Comparison of ENCODE assay signal across 14 cellular contexts in the genomic region with DNA sequence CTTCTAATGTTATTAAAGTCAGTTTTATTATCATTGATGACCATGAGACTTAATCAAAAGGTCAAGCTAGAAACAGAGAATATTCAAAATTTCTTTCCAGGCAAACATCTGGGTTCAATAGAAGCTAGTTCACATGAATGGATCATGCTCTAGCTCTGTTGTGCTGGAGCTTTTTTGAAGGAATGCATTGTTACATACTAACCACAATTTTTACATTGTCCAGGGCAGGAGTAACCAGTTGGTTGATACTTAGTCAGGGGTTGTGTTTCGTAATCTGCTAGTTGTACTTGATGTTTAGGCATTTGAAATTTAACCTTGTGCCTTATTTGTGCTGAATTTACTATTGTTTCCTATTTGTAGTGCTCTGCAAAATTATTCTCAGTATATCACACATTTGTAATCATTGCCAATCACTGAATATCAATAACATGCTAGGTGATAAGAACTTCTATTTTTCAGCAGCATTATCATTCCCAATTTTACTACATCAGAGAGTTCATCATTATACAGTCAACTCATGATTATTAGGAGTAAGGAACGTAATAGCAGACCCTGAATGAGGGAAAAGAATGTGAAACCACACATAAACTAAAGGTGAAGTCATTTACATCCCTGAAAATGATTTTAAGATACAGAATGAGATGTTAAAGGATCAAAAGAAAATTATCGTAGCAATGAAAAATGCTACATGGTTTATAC. TPM values are rescaled to one million over a fixed set of nuclear protein-coding genes. Genes with fewer than 3 reads are reported as not detected.
DNase-seq lines count a peak whose midpoint lies in the region; ATAC-seq and TF ChIP-seq lines count a peak whose summit lies in the region.
"Had no signal": no experiment of that assay in that cellular context is flagged by ENCODE, and none has a peak within 500 bp of the region (broad histone marks: within the 10 kb centered on the region; RNA-seq: fewer than 3 reads in every experiment).

No MANE protein-coding gene starts in this region.

- H3K27me3 Mint-ChIP-seq in HFFc6 (ENCODE audit: insufficient read depth), result peaks cover under 1% of the 10 kb centered on the region; the same call in 1 of the 2 replicates
- H3K27me3 Mint-ChIP-seq in CD4-positive, alpha-beta T cell, result no peaks in the 10 kb centered on the region

- peaks cover 25% of the 10 kb centered on the region for H3K36me3 Mint-ChIP-seq in HFFc6 (ENCODE audit: low read depth)
- H3K36me3 Mint-ChIP-seq in CD4-positive, alpha-beta T cell (ENCODE audit: low read depth), result no peaks in the 10 kb centered on the region

- POLR2A ChIA-PET in CD4-positive, alpha-beta T cell (lab: Charles Lee), result no interaction called here
- POLR2A ChIA-PET in GM10248 (lab: Yijun Ruan, JAX), result interaction anchor here (0.7 kb wide), 1 partner anchor 461 kb away, joined by 6 read pairs; no protein-coding TSS in a partner anchor

- peak overlapping the region; percentile 82 for H3K4me3 Mint-ChIP-seq in HFFc6
- H3K4me3 Mint-ChIP-seq in CD4-positive, alpha-beta T cell, result no peak overlapping the region

- DNase-seq in A172 (ENCODE audit: low spot score), result peak; percentile 55
- peak; percentile 84 for DNase-seq in HFFc6
- DNase-seq in adipocyte (ENCODE audit: low read depth), result peak; percentile 96
- DNase-seq in foreskin fibroblast, result peak; percentile 88 to 94
- DNase-seq in erythroblast (lab: John Stamatoyannopoulos, UW), result no peak
- no peak for DNase-seq in CD4-positive, alpha-beta T cell
- no peak for DNase-seq in HAP-1 (ENCODE audit: low spot score in 2 of 2)
- DNase-seq in GM10248 (ENCODE audit: extremely low spot score), result no peak
- DNase-seq: ACHN; activated CD4-positive, alpha-beta T cell treated with anti-CD3 and anti-CD28 coated beads, Interleukin-2, amount 50 U/mL, for 4 hours; activated gamma-delta T cell; NCI-H1930; retina; testis had no signal

- in situ Hi-C loops in HAP-1 (cut with MboI; ENCODE audit: low sequenced_read_pairs), result no loop called here

- H3K4me3 ChIP-seq in adipocyte (ENCODE audit: low read length) (peak overlapping the region; percentile 66), foreskin fibroblast (ENCODE audit: low read depth in 1 of 2, low read length in 2 of 2) (no peak overlapping the region), HAP-1 (no peak overlapping the region)
- H3K4me3 ChIP-seq: testis had no signal

- H3K9ac ChIP-seq in adipocyte (ENCODE audit: low read length), result peak overlapping the region; percentile 74

- no peaks in the 10 kb centered on the region for H3K27me3 ChIP-seq in adipocyte (replicated peaks; ENCODE audit: control insufficient read depth, insufficient read depth, low read length)
- H3K27me3 ChIP-seq in CD4-positive, alpha-beta T cell (ENCODE audit: control insufficient read depth, insufficient read depth, low read length), result no peaks in the 10 kb centered on the region
- H3K27me3 ChIP-seq in HAP-1 (ENCODE audit: low read depth), result no peaks in the 10 kb centered on the region
- H3K27me3 ChIP-seq: testis had no signal

- TF ChIP-seq POLR2A in erythroblast (IDR thresholded peaks at IDR 0.05; ENCODE audit: low read length), result no peak

- TF ChIP-seq CTCF in HFFc6 (IDR thresholded peaks at IDR 0.05) (no peak), foreskin fibroblast (IDR thresholded peaks at IDR 0.05; ENCODE audit: low read depth, low read length) (no peak), GM10248 (IDR thresholded peaks at IDR 0.05; ENCODE audit: control extremely low read depth, extremely low read depth, low read depth, missing control alignments) (no peak)
- no peak for TF ChIP-seq CTCF in CD4-positive, alpha-beta T cell (IDR thresholded peaks at IDR 0.05)

- H3K4me1 Mint-ChIP-seq in HFFc6 (ENCODE audit: low read depth), result peaks cover 88% of the 10 kb centered on the region
- H3K4me1 Mint-ChIP-seq in CD4-positive, alpha-beta T cell (ENCODE audit: low read depth), result peaks cover 79% of the 10 kb centered on the region

- CTCF ChIA-PET in CD4-positive, alpha-beta T cell (lab: Charles Lee), result interaction anchor here (0.7 to 2.4 kb wide), 7 partner anchors 10 to 620 kb away, joined by 3 to 14 read pairs (median 5); a partner anchor contains a TSS
- CTCF ChIA-PET in GM10248 (lab: Yijun Ruan, JAX), result interaction anchor here (0.9 to 3.6 kb wide), 26 partner anchors 10 to 465 kb away, joined by 3 to 59 read pairs (median 5); no protein-coding TSS in a partner anchor

- no peaks in the 10 kb centered on the region for H3K9me3 Mint-ChIP-seq in HFFc6
- no peaks in the 10 kb centered on the region for H3K9me3 Mint-ChIP-seq in CD4-positive, alpha-beta T cell

- H3K27ac ChIP-seq in CD4-positive, alpha-beta T cell (ENCODE audit: low read depth, low read length), result no peak overlapping the region
- H3K27ac ChIP-seq: testis had no signal

- intact Hi-C loops in CD4-positive, alpha-beta T cell (cut with DNase I, micrococcal nuclease), result loop anchor here in 1 of 2 experiments (10.0 kb wide), 1 partner anchor 232 kb away; no protein-coding TSS in a partner anchor

- peak overlapping the region; percentile 89 for H3K27ac Mint-ChIP-seq in HFFc6
- H3K27ac Mint-ChIP-seq in CD4-positive, alpha-beta T cell, result no peak overlapping the region

- H3K4me1 ChIP-seq in adipocyte (ENCODE audit: control insufficient read depth, insufficient read depth, low read length), result peaks cover 58% of the 10 kb centered on the region
- H3K4me1 ChIP-seq in HAP-1, result peaks cover 18% of the 10 kb centered on the region

- ATAC-seq in CD4-positive, alpha-beta T cell (ENCODE audit: poor library complexity), result no peak

- H3K9me3 ChIP-seq in adipocyte (ENCODE audit: control insufficient read depth, low read length), result no peaks in the 10 kb centered on the region
- H3K9me3 ChIP-seq in CD4-positive, alpha-beta T cell (ENCODE audit: control insufficient read depth, low read length), result no peaks in the 10 kb centered on the region
- no peaks in the 10 kb centered on the region for H3K9me3 ChIP-seq in HAP-1
- H3K9me3 ChIP-seq: testis had no signal

- no peaks in the 10 kb centered on the region for H3K36me3 ChIP-seq in adipocyte (ENCODE audit: control insufficient read depth, insufficient read depth, low read length, severe bottlenecking)
- no peaks in the 10 kb centered on the region for H3K36me3 ChIP-seq in HAP-1 (replicated peaks)

RNA-seq across cellular contexts. Expression of a gene that starts 23.2 kb away (rescaled TPM):
- total RNA-seq in A172 (2014; rRNA removed; shearing (Covaris generic)), result 3.7 and 5.3 TPM in 2 replicates
- total RNA-seq in HFFc6 (2021; fragmentation: NEBNext Ultra II Directional; extraction: Animal tissue kit (Norgen Biotek cat#: 25700)), result 100 to 1,000 TPM; 161 to 184 (median 176) TPM
- total RNA-seq in CD4-positive, alpha-beta T cell, result 10 to 100 TPM; 23.1 to 24.5 TPM

RNA-seq across cellular contexts. Expression of a gene that starts 45.7 kb away (rescaled TPM):
- total RNA-seq in A172 (2014; rRNA removed; shearing (Covaris generic)), result 88.8 and 95.7 TPM in 2 replicates
- 10 to 100 TPM; 51.5 to 77.5 (median 70.4) TPM for total RNA-seq in HFFc6 (2021; fragmentation: NEBNext Ultra II Directional; extraction: Animal tissue kit (Norgen Biotek cat#: 25700))
- 10 to 100 TPM; 17.8 to 20.5 TPM for total RNA-seq in CD4-positive, alpha-beta T cell

Comparison
In these comparisons a context has a peak if more than half of its experiments do, and no peak if none do; other contexts are left out.
1. DNase-seq: peak in A172 (single experiment), HFFc6 (single experiment), adipocyte (single experiment) and foreskin fibroblast (2 of 2); none in erythroblast (0 of 2), CD4-positive, alpha-beta T cell (0 of 10), HAP-1 (0 of 2) and GM10248 (single experiment).
2. RNA of a gene that starts 23.2 kb away (total RNA-seq): 161 to 184 TPM in HFFc6; 23.1 to 24.5 TPM in CD4-positive, alpha-beta T cell and 3.7 to 5.3 TPM in A172; every median in the first group is over 4 times any median in the second.